In the genomic region with DNA sequence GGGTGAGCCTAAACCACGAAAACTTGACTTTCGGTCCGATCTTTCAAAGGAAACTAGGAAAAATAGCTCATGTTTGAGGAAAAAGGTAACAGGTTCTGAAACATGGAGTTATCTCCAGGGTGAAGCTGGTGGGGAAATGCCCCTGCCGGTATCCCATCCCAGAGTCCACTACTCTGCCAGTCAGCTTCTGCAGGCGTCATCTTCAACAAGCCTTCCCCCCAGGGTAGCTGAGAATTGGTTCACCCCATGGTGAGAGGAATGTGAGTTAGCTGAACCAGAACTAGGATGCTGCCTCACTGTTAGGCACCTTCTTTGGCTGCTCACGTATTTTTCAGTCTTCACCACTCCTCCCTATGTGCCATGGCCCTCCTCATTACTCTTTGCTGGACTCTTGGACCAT, we compare ENCODE assay signal across 9 cellular contexts. TPM values are rescaled to one million over a fixed set of nuclear protein-coding genes. Genes with fewer than 3 reads are reported as not detected.
DNase-seq lines count a peak whose midpoint lies in the region; TF ChIP-seq lines count a peak whose summit lies in the region.
"Had no signal": no experiment of that assay in that cellular context is flagged by ENCODE, and none has a peak within 500 bp of the region (broad histone marks: within the 10 kb centered on the region; RNA-seq: fewer than 3 reads in every experiment).

No MANE protein-coding gene starts in this region.

- peak overlapping the region; percentile 56 for H3K4me3 ChIP-seq in LNCaP clone FGC (ENCODE audit: low read depth, low read length)

- H3K4me1 Mint-ChIP-seq in Calu3 (ENCODE audit: low read depth, unreplicated experiment) (peaks cover 28% of the 10 kb centered on the region), MCF 10A (ENCODE audit: insufficient read depth, unreplicated experiment) (peaks cover 29% of the 10 kb centered on the region), nephron (peaks cover 42% of the 10 kb centered on the region)

- no TSS peak for BruUV-seq in Calu3 (replicated peaks; lab: Mats Ljungman, UMichigan)
- BruUV-seq in MCF 10A (replicated peaks; lab: Mats Ljungman, UMichigan): no TSS peak

- intact Hi-C loops in Calu3 (cut with micrococcal nuclease; ENCODE audit: unreplicated experiment): no loop called here
- intact Hi-C loops in MCF 10A (cut with micrococcal nuclease): no loop called here

- H3K36me3 Mint-ChIP-seq in Calu3 (ENCODE audit: insufficient read depth, unreplicated experiment) (peaks cover 25% of the 10 kb centered on the region), MCF 10A (ENCODE audit: insufficient read depth, unreplicated experiment) (peaks cover 8% of the 10 kb centered on the region), nephron (ENCODE audit: low read depth) (peaks cover 24% of the 10 kb centered on the region)

- no peak for TF ChIP-seq CTCF in Calu3 (IDR thresholded peaks at IDR 0.05; ENCODE audit: unreplicated experiment)
- no peak for TF ChIP-seq CTCF in LNCaP clone FGC (IDR thresholded peaks at IDR 0.05; ENCODE audit: control insufficient read depth, extremely low read depth, insufficient read depth)
- no peak for TF ChIP-seq CTCF in MCF 10A (IDR thresholded peaks at IDR 0.05; ENCODE audit: unreplicated experiment)
- no peak for TF ChIP-seq CTCF in nephron (IDR thresholded peaks at IDR 0.05; ENCODE audit: unreplicated experiment in 3 of 3)

- CTCF ChIA-PET in Calu3 (lab: Charles Lee) (no interaction called here), MCF 10A (lab: Yijun Ruan, JAX) (interaction anchor here (0.6 to 1.7 kb wide), 2 partner anchors 68 to 174 kb away, joined by 4 to 7 read pairs; no protein-coding TSS in a partner anchor)

- H3K27me3 Mint-ChIP-seq in Calu3 (ENCODE audit: unreplicated experiment): no peaks in the 10 kb centered on the region
- H3K27me3 Mint-ChIP-seq in MCF 10A (ENCODE audit: insufficient read depth, unreplicated experiment): no peaks in the 10 kb centered on the region
- no peaks in the 10 kb centered on the region for H3K27me3 Mint-ChIP-seq in nephron (ENCODE audit: low read depth)

- H3K27ac Mint-ChIP-seq in Calu3 (ENCODE audit: unreplicated experiment) (no peak overlapping the region), MCF 10A (ENCODE audit: low read depth, unreplicated experiment) (no peak overlapping the region), nephron (peak overlapping the region in 2 of 3 experiments; percentile 9 to 50)

- POLR2A ChIA-PET in MCF 10A (lab: Yijun Ruan, JAX): interaction anchor here (0.9 to 3.5 kb wide), 9 partner anchors 8 to 66 kb away, joined by 3 to 33 read pairs (median 4); partner anchors contain the start of gene EMSY

- no peak for DNase-seq in Calu3
- DNase-seq in LNCaP clone FGC (ENCODE audit: low read depth): no peak
- no peak for DNase-seq in MCF 10A (ENCODE audit: unreplicated experiment)
- no peak for DNase-seq in RKO (ENCODE audit: low spot score)
- no peak for DNase-seq in NCI-H1105 (lab: John Stamatoyannopoulos, UW)
- no peak for DNase-seq in iPS-NIHi7 (ENCODE audit: extremely low spot score)
- no peak for DNase-seq in effector CD4-positive, alpha-beta T cell
- DNase-seq: dermis blood vessel endothelial cell had no signal

- H3K4me3 Mint-ChIP-seq in Calu3 (ENCODE audit: low read depth, unreplicated experiment) (peak overlapping the region; percentile 93), MCF 10A (ENCODE audit: unreplicated experiment) (peak overlapping the region; percentile 93), nephron (peak overlapping the region; percentile 92 to 96 (median 94))

- no peaks in the 10 kb centered on the region for H3K9me3 Mint-ChIP-seq in Calu3 (ENCODE audit: low read depth, unreplicated experiment)
- no peaks in the 10 kb centered on the region for H3K9me3 Mint-ChIP-seq in MCF 10A (ENCODE audit: unreplicated experiment)
- H3K9me3 Mint-ChIP-seq in nephron: no peaks in the 10 kb centered on the region

RNA-seq across cellular contexts. Expression of gene GVQW3, which starts 1.1 kb away (rescaled TPM):
- total RNA-seq in Calu3 (2022): 6.7 and 7.2 TPM in 2 replicates
- total RNA-seq in MCF 10A (2022): 1.5 and 1.6 TPM in 2 replicates

RNA-seq across cellular contexts. Expression of gene THAP12, which starts 1.3 kb away (rescaled TPM):
- total RNA-seq in Calu3 (2022) (45.9 and 49.2 TPM in 2 replicates), MCF 10A (2022) (49.3 and 52.5 TPM in 2 replicates)

Comparison
In these comparisons a context has a peak if more than half of its experiments do, and no peak if none do; other contexts are left out.
1. H3K27ac Mint-ChIP-seq: peak in nephron (2 of 3); none in Calu3 (single experiment) and MCF 10A (single experiment).
2. Peak in every context shown above with its lines, with median percentiles within 50 percentile points of each other: H3K4me3 Mint-ChIP-seq.